ENCODE assay signal across 22 cellular contexts in the genomic region with DNA sequence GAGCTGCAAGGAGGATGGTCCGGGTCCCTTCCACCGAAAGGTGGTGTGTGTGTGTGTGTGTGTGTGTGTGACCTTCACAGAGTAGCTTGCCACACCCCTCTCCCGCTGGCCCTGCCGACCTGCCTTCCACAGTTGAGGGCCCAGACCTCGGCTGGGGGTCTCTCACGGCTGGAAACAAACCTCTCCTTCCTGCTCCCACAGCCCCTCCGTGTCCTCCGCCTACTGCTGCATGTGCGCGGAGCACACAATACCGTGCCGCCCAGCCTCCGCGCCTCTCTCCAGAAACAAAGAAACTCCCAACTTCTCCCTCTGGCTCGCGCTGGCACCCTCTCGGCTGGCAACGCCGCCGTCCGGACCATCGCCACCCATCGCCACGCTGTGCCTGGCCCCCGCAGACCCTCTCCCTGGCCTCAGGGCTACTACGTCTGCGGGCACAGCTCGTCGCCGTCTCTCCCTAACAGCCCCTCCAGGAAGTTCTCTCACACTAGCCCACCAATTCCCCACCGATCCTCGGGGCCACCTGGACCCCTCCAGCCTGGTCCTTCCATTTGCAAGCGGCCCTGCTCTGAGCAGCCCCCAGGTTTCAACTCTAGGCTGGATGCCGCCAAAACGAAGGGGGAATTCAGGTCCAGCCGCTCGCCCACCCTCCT.
DNase-seq lines count a peak whose midpoint lies in the region; ATAC-seq and TF ChIP-seq lines count a peak whose summit lies in the region.
"Had no signal": no experiment of that assay in that cellular context is flagged by ENCODE, and none has a peak within 500 bp of the region (broad histone marks: within the 10 kb centered on the region; RNA-seq: fewer than 3 reads in every experiment).

No MANE protein-coding gene starts in this region.

- peaks cover 48% of the 10 kb centered on the region for H3K36me3 Mint-ChIP-seq in CD8-positive, alpha-beta T cell
- H3K36me3 Mint-ChIP-seq: activated naive CD4-positive, alpha-beta T cell treated with anti-CD3 and anti-CD28 coated beads, Interleukin-2, amount 50 U/mL, for 24 hours had no signal

- intact Hi-C loops in heart left ventricle (cut with DNase I), result loop anchor here in 1 of 10 donors (5.0 kb wide), 1 partner anchor 34 kb away; no protein-coding TSS in a partner anchor
- intact Hi-C loops in Right ventricle myocardium superior (cut with DNase I), result no loop called here
- intact Hi-C loops in CD8-positive, alpha-beta T cell (cut with DNase I, micrococcal nuclease), result no loop called here

- no peak overlapping the region for H3K27ac Mint-ChIP-seq in CD8-positive, alpha-beta T cell
- H3K27ac Mint-ChIP-seq: activated CD4-positive, alpha-beta memory T cell treated with anti-CD3 and anti-CD28 coated beads for 36 hours; activated naive CD4-positive, alpha-beta T cell treated with anti-CD3 and anti-CD28 coated beads, Interleukin-2, amount 50 U/mL, for 24 hours; T-helper 1 cell treated with Interleukin-12 subunit alpha and Interleukin-12 subunit beta and Interleukin-4 antibody, amounts not matched to agents 30 μg/mL and 1 μg/mL, for 36 hours had no signal

- no peaks in the 10 kb centered on the region for H3K9me3 ChIP-seq in heart left ventricle
- H3K9me3 ChIP-seq in MM.1S (replicated peaks; ENCODE audit: insufficient read depth, low read length), result no peaks in the 10 kb centered on the region
- no peaks in the 10 kb centered on the region for H3K9me3 ChIP-seq in endocrine pancreas (ENCODE audit: control insufficient read depth, low read length)
- no peaks in the 10 kb centered on the region for H3K9me3 ChIP-seq in osteoblast (ENCODE audit: low read depth, low read length)
- no peaks in the 10 kb centered on the region for H3K9me3 ChIP-seq in CD8-positive, alpha-beta T cell (ENCODE audit: low read length)
- H3K9me3 ChIP-seq: HAP-1, ovary, uterus had no signal

- H3K27me3 ChIP-seq in heart left ventricle (no peaks in the 10 kb centered on the region), MM.1S (replicated peaks; ENCODE audit: insufficient read depth, low read length) (no peaks in the 10 kb centered on the region), endocrine pancreas (ENCODE audit: control insufficient read depth, insufficient read depth, low read length) (no peaks in the 10 kb centered on the region), osteoblast (ENCODE audit: insufficient read depth, low read length) (no peaks in the 10 kb centered on the region)
- no peaks in the 10 kb centered on the region for H3K27me3 ChIP-seq in CD8-positive, alpha-beta T cell (ENCODE audit: insufficient read depth, low read length)
- H3K27me3 ChIP-seq: ovary, uterus had no signal

- ATAC-seq in heart left ventricle (no peak), Right ventricle myocardium superior (ENCODE audit: poor library complexity) (no peak), HG02870 (IDR thresholded peaks at IDR 0.05; ENCODE audit: unreplicated experiment) (no peak)
- no peak for ATAC-seq in CD8-positive, alpha-beta T cell
- ATAC-seq: activated T-cell treated with anti-CD3 and anti-CD28 coated beads, Interleukin-2, amount 50 U/mL, for 4 hours had no signal

- 81 to 86% (median 83%) methylated on average over 37 of the region's 37 CpGs for WGBS in heart left ventricle, 4 donors

- CTCF ChIA-PET in CD8-positive, alpha-beta T cell (lab: Charles Lee), result no interaction called here

- peak in 1 of 5 donors; percentile 48 for DNase-seq in heart left ventricle
- DNase-seq in Right ventricle myocardium superior, result no peak
- DNase-seq in MM.1S, result no peak
- peak; percentile 48 for DNase-seq in osteoblast (ENCODE audit: insufficient read length, low spot score, missing footprints)
- DNase-seq in RKO (ENCODE audit: low spot score), result no peak
- DNase-seq in CD8-positive, alpha-beta T cell, result no peak
- DNase-seq: activated CD4-positive, alpha-beta memory T cell treated with anti-CD3 and anti-CD28 coated beads for 36 hours; activated T-cell treated with anti-CD3 and anti-CD28 coated beads, Interleukin-2, amount 50 U/mL, for 4 hours; foreskin melanocyte; NCI-H446 treated with DMSO at 0.1 percent for 48 hours; SIG-M5; stimulated activated CD4-positive, alpha-beta T cell treated with anti-CD3 and anti-CD28 coated beads, Interleukin-2, amount 100 ng/mL, for 48 hours; uterus had no signal

- TF ChIP-seq CTCF in heart left ventricle (IDR thresholded peaks at IDR 0.05), result no peak
- no peak for TF ChIP-seq CTCF in MM.1S (IDR thresholded peaks at IDR 0.05; ENCODE audit: low read length)
- TF ChIP-seq CTCF in osteoblast (IDR thresholded peaks at IDR 0.05; ENCODE audit: extremely low read depth, low read depth, low read length), result no peak
- no peak for TF ChIP-seq CTCF in CD8-positive, alpha-beta T cell (IDR thresholded peaks at IDR 0.05)

- H3K4me2 ChIP-seq in MM.1S (ENCODE audit: low read depth, low read length) (peak overlapping the region; percentile 71), osteoblast (ENCODE audit: insufficient read depth, low read length) (no peak overlapping the region)

- POLR2A ChIA-PET in CD8-positive, alpha-beta T cell (lab: Charles Lee), result no interaction called here

- no peak overlapping the region for H2AFZ ChIP-seq in MM.1S (ENCODE audit: low read length)
- no peak overlapping the region for H2AFZ ChIP-seq in osteoblast (ENCODE audit: low read length)

- no peaks in the 10 kb centered on the region for H3K9me2 ChIP-seq in MM.1S (replicated peaks; ENCODE audit: insufficient read depth, low read length)

- peak overlapping the region in 7 of 12 donors; percentile 52 to 82 (median 77) for H3K27ac ChIP-seq in heart left ventricle
- H3K27ac ChIP-seq in MM.1S (ENCODE audit: low read length), result peak overlapping the region; percentile 98
- no peak overlapping the region for H3K27ac ChIP-seq in osteoblast (ENCODE audit: low read depth, low read length)
- no peak overlapping the region for H3K27ac ChIP-seq in CD8-positive, alpha-beta T cell (ENCODE audit: low read depth, low read length)
- H3K27ac ChIP-seq: epithelial cell of prostate, ovary, skin epidermis, uterus, VCaP had no signal

- peak overlapping the region; percentile 72 for H3K9ac ChIP-seq in MM.1S (ENCODE audit: low read length)
- peak overlapping the region; percentile 16 for H3K9ac ChIP-seq in endocrine pancreas (ENCODE audit: control insufficient read depth, insufficient read depth, low read length)

- no peak for TF ChIP-seq POLR2A in heart left ventricle (IDR thresholded peaks at IDR 0.05)

- peaks cover 0 to 82% (median 57%) of the 10 kb centered on the region in 9 donors for H3K36me3 ChIP-seq in heart left ventricle
- H3K36me3 ChIP-seq in MM.1S (replicated peaks; ENCODE audit: insufficient read depth, low read length), result no peaks in the 10 kb centered on the region; the same call in 1 of the 2 replicates
- H3K36me3 ChIP-seq in endocrine pancreas (ENCODE audit: control insufficient read depth, insufficient read depth, low read length), result no peaks in the 10 kb centered on the region
- peaks cover 33% of the 10 kb centered on the region for H3K36me3 ChIP-seq in osteoblast (ENCODE audit: insufficient read depth, low read length)
- H3K36me3 ChIP-seq in CD8-positive, alpha-beta T cell (ENCODE audit: insufficient read depth, low read length), result peaks cover under 1% of the 10 kb centered on the region
- H3K36me3 ChIP-seq: HAP-1, ovary, uterus had no signal

- no peak overlapping the region for H3K4me3 Mint-ChIP-seq in CD8-positive, alpha-beta T cell
- H3K4me3 Mint-ChIP-seq: activated CD4-positive, alpha-beta memory T cell treated with anti-CD3 and anti-CD28 coated beads for 36 hours; activated naive CD4-positive, alpha-beta T cell treated with anti-CD3 and anti-CD28 coated beads, Interleukin-2, amount 50 U/mL, for 24 hours; activated T-cell treated with anti-CD3 and anti-CD28 coated beads, Interleukin-2, amount 50 U/mL, for 4 hours; T-helper 1 cell treated with Interleukin-12 subunit alpha and Interleukin-12 subunit beta and Interleukin-4 antibody, amounts not matched to agents 30 μg/mL and 1 μg/mL, for 36 hours had no signal

- H4K20me1 ChIP-seq in MM.1S (ENCODE audit: insufficient read depth, low read length), result no peaks in the 10 kb centered on the region
- peaks cover 15% of the 10 kb centered on the region for H4K20me1 ChIP-seq in osteoblast (ENCODE audit: insufficient read depth, low read length)

- H3K79me2 ChIP-seq in MM.1S (ENCODE audit: low read length) (peaks cover 27% of the 10 kb centered on the region), osteoblast (ENCODE audit: insufficient read depth, low read length) (no peaks in the 10 kb centered on the region)

- H3K4me1 ChIP-seq in heart left ventricle, result peaks cover 3 to 58% (median 19%) of the 10 kb centered on the region in 12 donors
- peaks cover 72% of the 10 kb centered on the region for H3K4me1 ChIP-seq in MM.1S (ENCODE audit: low read length)
- H3K4me1 ChIP-seq in endocrine pancreas (ENCODE audit: control insufficient read depth, insufficient read depth, low read length), result no peaks in the 10 kb centered on the region
- H3K4me1 ChIP-seq in osteoblast (ENCODE audit: insufficient read depth, low read length), result peaks cover 10% of the 10 kb centered on the region
- no peaks in the 10 kb centered on the region for H3K4me1 ChIP-seq in CD8-positive, alpha-beta T cell (ENCODE audit: insufficient read depth, low read length)
- H3K4me1 ChIP-seq: HAP-1, uterus had no signal

- no peak overlapping the region for H3K4me3 ChIP-seq in heart left ventricle
- peak overlapping the region; percentile 7; the same call in 1 of the 2 replicates for H3K4me3 ChIP-seq in MM.1S (ENCODE audit: low read length)
- H3K4me3 ChIP-seq in endocrine pancreas (ENCODE audit: control insufficient read depth, insufficient read depth, low read length), result no peak overlapping the region
- H3K4me3 ChIP-seq in osteoblast (ENCODE audit: insufficient read depth, low read length), result no peak overlapping the region
- no peak overlapping the region for H3K4me3 ChIP-seq in CD8-positive, alpha-beta T cell (ENCODE audit: low read depth, low read length)
- H3K4me3 ChIP-seq: HAP-1, ovary, skin epidermis, uterus had no signal

- no peaks in the 10 kb centered on the region for H3K27me3 Mint-ChIP-seq in CD8-positive, alpha-beta T cell (ENCODE audit: low read depth)
- H3K27me3 Mint-ChIP-seq: activated CD4-positive, alpha-beta memory T cell treated with anti-CD3 and anti-CD28 coated beads for 36 hours; activated naive CD4-positive, alpha-beta T cell treated with anti-CD3 and anti-CD28 coated beads, Interleukin-2, amount 50 U/mL, for 24 hours had no signal

- peaks cover 63% of the 10 kb centered on the region for H3F3A ChIP-seq in MM.1S (ENCODE audit: insufficient read depth, low read length)

- no peaks in the 10 kb centered on the region for H3K4me1 Mint-ChIP-seq in CD8-positive, alpha-beta T cell (ENCODE audit: low read depth)
- H3K4me1 Mint-ChIP-seq: activated naive CD4-positive, alpha-beta T cell treated with anti-CD3 and anti-CD28 coated beads, Interleukin-2, amount 50 U/mL, for 24 hours had no signal

- no peaks in the 10 kb centered on the region for H3K9me3 Mint-ChIP-seq in CD8-positive, alpha-beta T cell
- H3K9me3 Mint-ChIP-seq: activated CD4-positive, alpha-beta memory T cell treated with anti-CD3 and anti-CD28 coated beads for 36 hours; activated naive CD4-positive, alpha-beta T cell treated with anti-CD3 and anti-CD28 coated beads, Interleukin-2, amount 50 U/mL, for 24 hours; activated T-cell treated with anti-CD3 and anti-CD28 coated beads, Interleukin-2, amount 50 U/mL, for 4 hours; T-helper 1 cell treated with Interleukin-12 subunit alpha and Interleukin-12 subunit beta and Interleukin-4 antibody, amounts not matched to agents 30 μg/mL and 1 μg/mL, for 36 hours had no signal

Comparison
In these comparisons a context has a peak if more than half of its experiments do, and no peak if none do; other contexts are left out.
1. H3K27ac ChIP-seq: peak in heart left ventricle (7 of 12) and MM.1S (single experiment); none in osteoblast (single experiment) and CD8-positive, alpha-beta T cell (single experiment).